ENCODE assay signal across 1 cellular context in the genomic region with DNA sequence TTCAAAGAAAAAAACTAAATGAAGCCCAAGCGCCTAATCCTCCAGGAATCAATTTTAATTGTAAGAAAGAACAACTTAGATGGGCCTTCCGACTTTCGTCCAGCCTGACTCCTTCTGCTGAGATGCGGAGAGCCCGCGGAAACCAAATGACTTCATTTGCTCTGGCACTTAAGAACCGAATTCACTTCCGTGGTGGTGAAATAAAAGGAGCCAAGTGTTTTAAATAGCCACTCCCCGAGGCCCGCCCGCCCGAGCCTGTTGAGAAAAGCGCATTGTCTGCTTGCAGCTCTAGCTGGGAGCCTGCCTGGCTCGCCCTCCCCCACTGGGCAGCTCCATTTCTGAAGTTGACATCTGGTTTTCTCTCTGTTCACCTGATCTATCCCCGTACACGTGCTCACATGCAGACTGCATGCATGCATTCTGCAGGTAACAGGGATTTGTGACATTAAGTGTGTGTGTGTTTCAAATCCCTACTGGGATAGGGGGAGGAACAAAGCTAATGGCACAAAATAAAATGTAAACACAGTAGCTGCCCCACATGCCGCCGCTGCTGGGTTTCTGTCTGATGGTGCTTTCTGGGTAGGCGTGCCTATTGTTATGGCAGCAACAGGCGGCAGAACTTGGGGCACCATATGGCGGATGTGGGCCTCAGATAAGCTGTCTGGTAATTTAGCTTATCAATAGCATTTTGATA.
TF ChIP-seq lines count a peak whose summit lies in the region.

No MANE protein-coding gene starts in this region.

TF ChIP-seq in SK-N-SH, 30 proteins besides CTCF, POLR2A, EP300 and RAD21 (continued from another document):
- TF ChIP-seq YY1 (IDR thresholded peaks at IDR 0.05; ENCODE audit: low read depth) (no peak), FOXJ3 (CRISPR knock-in tag; IDR thresholded peaks at IDR 0.05) (peak; percentile 37), NFIC (IDR thresholded peaks at IDR 0.05; ENCODE audit: borderline replicate concordance) (no peak), CHD2 (IDR thresholded peaks at IDR 0.05; ENCODE audit: low read length, partially characterized antibody) (peak; percentile 74), ELF1 (IDR thresholded peaks at IDR 0.05) (peak; percentile 40; the same call in 1 of the 2 replicates), GATA2 (CRISPR knock-in tag; IDR thresholded peaks at IDR 0.05) (peak; percentile 83), TCF12 (IDR thresholded peaks at IDR 0.05) (peak; percentile 64), EZH2phosphoT487 (IDR thresholded peaks at IDR 0.05; ENCODE audit: borderline replicate concordance, low read depth) (no peak), TAF1 (IDR thresholded peaks at IDR 0.05; ENCODE audit: borderline replicate concordance, low read depth, low read length) (peak; percentile 74; the same call in 1 of the 2 replicates), MXI1 (IDR thresholded peaks at IDR 0.05; ENCODE audit: low read depth, low read length) (peak; percentile 96), SIN3A (IDR thresholded peaks at IDR 0.05; ENCODE audit: borderline replicate concordance, low read depth, low read length) (0 out of 2 replicates have a peak, but pooled peaks have one; percentile 78), MEF2A (IDR thresholded peaks at IDR 0.05; ENCODE audit: borderline replicate concordance, low read depth) (no peak), SMC3 (IDR thresholded peaks at IDR 0.05; ENCODE audit: low read depth, low read length) (no peak), RCOR1 (IDR thresholded peaks at IDR 0.05; ENCODE audit: low read length) (peak; percentile 79), GABPA (IDR thresholded peaks at IDR 0.05; ENCODE audit: low read depth) (no peak)
- TF ChIP-seq, protein P1, sequence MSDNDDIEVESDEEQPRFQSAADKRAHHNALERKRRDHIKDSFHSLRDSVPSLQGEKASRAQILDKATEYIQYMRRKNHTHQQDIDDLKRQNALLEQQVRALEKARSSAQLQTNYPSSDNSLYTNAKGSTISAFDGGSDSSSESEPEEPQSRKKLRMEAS (IDR thresholded peaks at IDR 0.05; ENCODE audit: low read depth) = peak; percentile 81
- TF ChIP-seq, protein P2, sequence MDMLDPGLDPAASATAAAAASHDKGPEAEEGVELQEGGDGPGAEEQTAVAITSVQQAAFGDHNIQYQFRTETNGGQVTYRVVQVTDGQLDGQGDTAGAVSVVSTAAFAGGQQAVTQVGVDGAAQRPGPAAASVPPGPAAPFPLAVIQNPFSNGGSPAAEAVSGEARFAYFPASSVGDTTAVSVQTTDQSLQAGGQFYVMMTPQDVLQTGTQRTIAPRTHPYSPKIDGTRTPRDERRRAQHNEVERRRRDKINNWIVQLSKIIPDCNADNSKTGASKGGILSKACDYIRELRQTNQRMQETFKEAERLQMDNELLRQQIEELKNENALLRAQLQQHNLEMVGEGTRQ (IDR thresholded peaks at IDR 0.05; ENCODE audit: borderline replicate concordance, low read depth, low read length) = no peak
- TF ChIP-seq, protein P3, sequence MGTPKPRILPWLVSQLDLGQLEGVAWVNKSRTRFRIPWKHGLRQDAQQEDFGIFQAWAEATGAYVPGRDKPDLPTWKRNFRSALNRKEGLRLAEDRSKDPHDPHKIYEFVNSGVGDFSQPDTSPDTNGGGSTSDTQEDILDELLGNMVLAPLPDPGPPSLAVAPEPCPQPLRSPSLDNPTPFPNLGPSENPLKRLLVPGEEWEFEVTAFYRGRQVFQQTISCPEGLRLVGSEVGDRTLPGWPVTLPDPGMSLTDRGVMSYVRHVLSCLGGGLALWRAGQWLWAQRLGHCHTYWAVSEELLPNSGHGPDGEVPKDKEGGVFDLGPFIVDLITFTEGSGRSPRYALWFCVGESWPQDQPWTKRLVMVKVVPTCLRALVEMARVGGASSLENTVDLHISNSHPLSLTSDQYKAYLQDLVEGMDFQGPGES (IDR thresholded peaks at IDR 0.05; ENCODE audit: low read depth, low read length) = no peak
